Comparison of ENCODE assay signal across 8 cellular contexts in the genomic region with DNA sequence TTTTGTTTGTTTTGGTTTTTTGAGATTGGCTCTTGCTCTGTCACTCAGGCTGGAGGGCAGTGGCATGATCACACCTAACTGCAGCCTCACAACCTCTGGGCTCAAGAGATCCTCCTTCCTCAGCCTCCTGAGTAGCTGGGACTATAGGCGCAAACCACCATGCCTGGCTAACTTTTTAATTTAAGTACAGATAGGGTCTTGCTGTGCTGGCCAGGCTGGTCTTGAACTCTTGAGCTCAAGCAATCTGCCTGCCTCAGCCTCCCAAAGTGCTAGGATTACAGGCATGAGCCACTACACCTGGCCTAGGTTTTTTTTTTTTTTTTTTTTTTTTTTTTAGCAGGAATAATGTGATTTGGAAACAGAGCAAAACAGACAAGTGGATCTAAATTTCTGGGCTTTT. TPM values are rescaled to one million over a fixed set of nuclear protein-coding genes. Genes with fewer than 3 reads are reported as not detected.
"Had no signal": no experiment of that assay in that cellular context is flagged by ENCODE, and none has a peak within 500 bp of the region (broad histone marks: within the 10 kb centered on the region; RNA-seq: fewer than 3 reads in every experiment).

No MANE protein-coding gene starts in this region.

- H3K27me3 Mint-ChIP-seq: IgD-negative memory B cell had no signal

- ATAC-seq: GM23338 had no signal

- H3K9me3 Mint-ChIP-seq: GM23338, H9, IgD-negative memory B cell had no signal

- H3K4me3 ChIP-seq: GM23338 had no signal

- H3K27ac Mint-ChIP-seq: GM23338 had no signal

- H3K4me3 Mint-ChIP-seq: GM23338, H9, IgD-negative memory B cell had no signal

- FAIRE-seq: H1, H54 had no signal

- H2AFZ ChIP-seq: GM23338 had no signal

- H3K4me1 Mint-ChIP-seq: GM23338, IgD-negative memory B cell had no signal

- DNase-seq: H9, HCEC 1CT, KG1 had no signal

- H3K4me2 ChIP-seq: GM23338 had no signal

RNA-seq across cellular contexts. Expression of gene ROPN1L, which starts 50.5 kb away (rescaled TPM):
- total RNA-seq: GM23338, HT-29 had no signal
